In genomic region chr7:12685550-12685949, GRCh38 we compare ENCODE assay signal across 8 cellular contexts. TPM values are rescaled to one million over a fixed set of nuclear protein-coding genes. Genes with fewer than 3 reads are reported as not detected.
A peak's percentile ranks its signal among the peaks of the same experiment; 100 is the strongest.
DNase-seq lines count a peak whose midpoint lies in the region; ATAC-seq and TF ChIP-seq lines count a peak whose summit lies in the region.

No MANE protein-coding gene starts in this region.

- peaks cover 3% of the 10 kb centered on the region for H3K4me1 ChIP-seq in lower lobe of right lung
- peaks cover 0 to 4% (median 0%) of the 10 kb centered on the region in 4 donors for H3K4me1 ChIP-seq in tibial artery

- H3K4me3 ChIP-seq in AG09309 (ENCODE audit: control insufficient read depth, low read depth, low read length) (no peak overlapping the region), lower lobe of right lung (peak overlapping the region; percentile 96), tibial artery (peak overlapping the region; percentile 92 to 95)

- DNase-seq in AG09309 (ENCODE audit: low read depth) (no peak), GOT3 (lab: John Stamatoyannopoulos, UW) (peak; percentile 8), T-helper 9 cell (peak; percentile 6), cerebellar cortex (ENCODE audit: low spot score) (peak; percentile 56), lower lobe of right lung (no peak), tibial artery (peak in 1 of 2 donors; percentile 33), ureter (ENCODE audit: low spot score) (no peak)

- TF ChIP-seq CTCF in AG09309 (IDR thresholded peaks at IDR 0.05; ENCODE audit: control insufficient read depth, insufficient read depth, low read depth, low read length, missing control alignments): peak; percentile 80
- TF ChIP-seq CTCF in lower lobe of right lung (IDR thresholded peaks at IDR 0.05): peak; percentile 51
- peak; percentile 38 to 49 for TF ChIP-seq CTCF in tibial artery (IDR thresholded peaks at IDR 0.05)

- intact Hi-C loops in lower lobe of right lung (cut with DNase I) (loop anchor here (10.0 kb wide), 1 partner anchor 579 kb away; no protein-coding TSS in a partner anchor), tibial artery (cut with DNase I; ENCODE audit: low total_unique reads) (no loop called here)

- H3K36me3 ChIP-seq in lower lobe of right lung: no peaks in the 10 kb centered on the region
- no peaks in the 10 kb centered on the region for H3K36me3 ChIP-seq in tibial artery

- H3K27ac ChIP-seq in lower lobe of right lung: peak overlapping the region; percentile 97
- peak overlapping the region in 1 of 2 donors; percentile 84 for H3K27ac ChIP-seq in tibial artery

- H3K9me3 ChIP-seq in lower lobe of right lung (no peaks in the 10 kb centered on the region), tibial artery (no peaks in the 10 kb centered on the region)

- ATAC-seq in lower lobe of right lung (no peak), HG03442 (IDR thresholded peaks at IDR 0.05; ENCODE audit: unreplicated experiment) (no peak)

- H3K27me3 ChIP-seq in lower lobe of right lung (ENCODE audit: low read depth) (no peaks in the 10 kb centered on the region), tibial artery (no peaks in the 10 kb centered on the region)

RNA-seq across cellular contexts. Expression of gene ARL4A, which starts 1.9 kb away (rescaled TPM):
- total RNA-seq in lower lobe of right lung: 44.8 TPM
- 22.6 TPM for total RNA-seq in ureter

Comparison
In these comparisons a context has a peak if more than half of its experiments do, and no peak if none do; other contexts are left out.
1. DNase-seq: peak in GOT3 (single experiment), T-helper 9 cell (single experiment) and cerebellar cortex (single experiment); none in AG09309 (single experiment), lower lobe of right lung (single experiment) and ureter (single experiment).
2. Peak in every context shown above with its lines, with median percentiles within 50 percentile points of each other: CTCF ChIP-seq.